17 cellular contexts compared by ENCODE assay signal in the genomic region with DNA sequence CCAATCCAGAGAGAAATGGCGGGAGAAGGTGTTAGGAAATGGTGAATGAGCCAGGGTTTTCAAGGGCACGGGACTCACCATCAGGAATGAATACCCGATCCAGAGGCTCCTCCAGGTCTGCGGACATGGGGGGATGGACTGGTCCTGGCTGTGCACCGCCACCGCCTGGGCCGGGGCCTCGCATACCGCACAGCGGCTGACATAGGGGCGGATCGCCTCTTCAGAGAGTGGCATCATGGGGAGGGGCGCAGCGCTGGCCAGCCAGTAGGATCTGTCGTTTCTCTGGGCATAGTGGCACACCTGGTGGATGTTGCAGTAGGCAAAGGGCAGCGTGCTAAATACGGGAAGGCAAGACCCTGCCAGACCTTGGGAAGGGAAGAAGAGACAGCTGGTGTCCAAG.
DNase-seq lines count a peak whose midpoint lies in the region; ATAC-seq and TF ChIP-seq lines count a peak whose summit lies in the region.
"Had no signal": no experiment of that assay in that cellular context is flagged by ENCODE, and none has a peak within 500 bp of the region (broad histone marks: within the 10 kb centered on the region; RNA-seq: fewer than 3 reads in every experiment).

No MANE protein-coding gene starts in this region.

- H3K27me3 ChIP-seq in neural cell (ENCODE audit: insufficient read depth, low read depth, low read length), result no peaks in the 10 kb centered on the region
- H3K27me3 ChIP-seq: BLaER1 treated with 17β-estradiol and CSF1 and Interleukin-3, amounts not matched to agents 10 nM and 100 nM had no signal

- no peaks in the 10 kb centered on the region for H3K4me1 Mint-ChIP-seq in stimulated activated naive CD8-positive, alpha-beta T cell treated with anti-CD3 and anti-CD28 coated beads, Interleukin-15, amount 100 ng/mL, for 72 hours
- no peaks in the 10 kb centered on the region for H3K4me1 Mint-ChIP-seq in chondrocyte (ENCODE audit: low read depth)

- no peaks in the 10 kb centered on the region for H3K36me3 ChIP-seq in neural cell (ENCODE audit: insufficient read depth, low read length)
- H3K36me3 ChIP-seq: BLaER1 treated with 17β-estradiol and CSF1 and Interleukin-3, amounts not matched to agents 10 nM and 100 nM; HAP-1 had no signal

- H3K9ac ChIP-seq in neural cell (ENCODE audit: low read length), result peak overlapping the region; percentile 55
- H3K9ac ChIP-seq: BLaER1 treated with 17β-estradiol and CSF1 and Interleukin-3, amounts not matched to agents 10 nM and 100 nM had no signal

- H3K27me3 Mint-ChIP-seq in stimulated activated naive CD8-positive, alpha-beta T cell treated with anti-CD3 and anti-CD28 coated beads, Interleukin-15, amount 100 ng/mL, for 72 hours, result no peaks in the 10 kb centered on the region
- H3K27me3 Mint-ChIP-seq in chondrocyte (ENCODE audit: low read depth), result no peaks in the 10 kb centered on the region

- H3K36me3 Mint-ChIP-seq in chondrocyte (ENCODE audit: low read depth), result no peaks in the 10 kb centered on the region
- H3K36me3 Mint-ChIP-seq: CD8-positive, alpha-beta T cell had no signal

- no peak overlapping the region for H2AFZ ChIP-seq in neural cell (ENCODE audit: low read depth, low read length)

- H3K4me2 ChIP-seq in neural cell (ENCODE audit: low read length), result no peak overlapping the region
- H3K4me2 ChIP-seq: BLaER1 treated with 17β-estradiol and CSF1 and Interleukin-3, amounts not matched to agents 10 nM and 100 nM had no signal

- peaks cover 0 to 17% of the 10 kb centered on the region in 2 donors for H3K9me3 Mint-ChIP-seq in stimulated activated naive CD8-positive, alpha-beta T cell treated with anti-CD3 and anti-CD28 coated beads, Interleukin-15, amount 100 ng/mL, for 72 hours
- peaks cover 3% of the 10 kb centered on the region for H3K9me3 Mint-ChIP-seq in chondrocyte (ENCODE audit: low read depth)
- H3K9me3 Mint-ChIP-seq: CD8-positive, alpha-beta T cell had no signal

- peak; percentile 36 for ATAC-seq in stimulated activated naive CD8-positive, alpha-beta T cell treated with anti-CD3 and anti-CD28 coated beads, Interleukin-15, amount 100 ng/mL, for 72 hours
- ATAC-seq in stimulated activated naive CD8-positive, alpha-beta T cell treated with anti-CD3 and anti-CD28 coated beads, Interleukin-15, Interleukin-2, amounts not matched to agents 100 U/mL and 50 U/mL, for 24 hours, result no peak
- no peak for ATAC-seq in HG02610 (IDR thresholded peaks at IDR 0.05; ENCODE audit: unreplicated experiment)
- ATAC-seq: CD8-positive, alpha-beta T cell had no signal

- peak overlapping the region; percentile 92 for H3K27ac ChIP-seq in neural cell (ENCODE audit: low read length)
- H3K27ac ChIP-seq: BLaER1 treated with 17β-estradiol and CSF1 and Interleukin-3, amounts not matched to agents 10 nM and 100 nM; HL-60 had no signal

- H3K4me3 ChIP-seq in neural cell (ENCODE audit: low read length), result no peak overlapping the region
- H3K4me3 ChIP-seq: BLaER1 treated with 17β-estradiol and CSF1 and Interleukin-3, amounts not matched to agents 10 nM and 100 nM; HAP-1 had no signal

- TF ChIP-seq RAD21 in neural cell (conservative IDR thresholded peaks at IDR 0.05), result no peak

- no peak for DNase-seq in stimulated activated naive CD8-positive, alpha-beta T cell treated with anti-CD3 and anti-CD28 coated beads, Interleukin-15, amount 100 ng/mL, for 72 hours
- DNase-seq in stimulated activated naive CD8-positive, alpha-beta T cell treated with anti-CD3 and anti-CD28 coated beads, Interleukin-15, Interleukin-2, amounts not matched to agents 100 U/mL and 50 U/mL, for 24 hours, result no peak
- DNase-seq in chondrocyte (ENCODE audit: low spot score) (peak; percentile 81), NCI-H345 (lab: John Stamatoyannopoulos, UW) (no peak), NCI-H748 treated with DMSO at 0.1 percent for 48 hours (lab: John Stamatoyannopoulos, UW) (no peak)
- DNase-seq: 8988T; Calu3; CD8-positive, alpha-beta T cell; DMS79 treated with DMSO at 0.1 percent for 48 hours; GF-D8; GOT3; IMR-90 had no signal

- H3K27ac Mint-ChIP-seq in stimulated activated naive CD8-positive, alpha-beta T cell treated with anti-CD3 and anti-CD28 coated beads, Interleukin-15, amount 100 ng/mL, for 72 hours, result no peak overlapping the region
- H3K27ac Mint-ChIP-seq in chondrocyte (ENCODE audit: unreplicated experiment), result no peak overlapping the region
- H3K27ac Mint-ChIP-seq: CD8-positive, alpha-beta T cell had no signal

- TF ChIP-seq EP300 in neural cell (conservative IDR thresholded peaks at IDR 0.05; ENCODE audit: poor library complexity, severe bottlenecking), result no peak

- no peak for TF ChIP-seq CTCF in chondrocyte (IDR thresholded peaks at IDR 0.05)
- no peak for TF ChIP-seq CTCF in neural cell (IDR thresholded peaks at IDR 0.05; ENCODE audit: poor library complexity, severe bottlenecking)

- no peaks in the 10 kb centered on the region for H3K9me2 ChIP-seq in neural cell (ENCODE audit: insufficient read depth, low read length)

- no peak overlapping the region for H3K4me3 Mint-ChIP-seq in stimulated activated naive CD8-positive, alpha-beta T cell treated with anti-CD3 and anti-CD28 coated beads, Interleukin-15, amount 100 ng/mL, for 72 hours
- H3K4me3 Mint-ChIP-seq in chondrocyte (ENCODE audit: unreplicated experiment), result no peak overlapping the region
- H3K4me3 Mint-ChIP-seq: CD8-positive, alpha-beta T cell had no signal

- H3K9me3 ChIP-seq in neural cell (ENCODE audit: low read length), result no peaks in the 10 kb centered on the region
- H3K9me3 ChIP-seq: BLaER1 treated with 17β-estradiol and CSF1 and Interleukin-3, amounts not matched to agents 10 nM and 100 nM; HAP-1 had no signal

- peaks cover 7% of the 10 kb centered on the region for H3F3A ChIP-seq in neural cell (ENCODE audit: insufficient read depth, low read length, poor library complexity, severe bottlenecking)

- H3K79me2 ChIP-seq in neural cell (replicated peaks; ENCODE audit: insufficient read depth, low read length), result no peaks in the 10 kb centered on the region

- no peaks in the 10 kb centered on the region for H4K20me1 ChIP-seq in neural cell (ENCODE audit: insufficient read depth)
- H4K20me1 ChIP-seq: BLaER1 treated with 17β-estradiol and CSF1 and Interleukin-3, amounts not matched to agents 10 nM and 100 nM had no signal

TF ChIP-seq in neural cell, 6 proteins besides CTCF, POLR2A, EP300 and RAD21:
- TF ChIP-seq EZH2 (IDR thresholded peaks at IDR 0.05; ENCODE audit: borderline replicate concordance, insufficient read depth, low read length, poor library complexity, severe bottlenecking) (no peak), TAF1 (IDR thresholded peaks at IDR 0.05; ENCODE audit: low read depth) (no peak), SMC3 (conservative IDR thresholded peaks at IDR 0.05; ENCODE audit: poor library complexity) (no peak), POLR2AphosphoS5 (IDR thresholded peaks at IDR 0.05) (no peak), MXI1 (conservative IDR thresholded peaks at IDR 0.05; ENCODE audit: poor library complexity, severe bottlenecking) (no peak)
- TF ChIP-seq, protein P1, sequence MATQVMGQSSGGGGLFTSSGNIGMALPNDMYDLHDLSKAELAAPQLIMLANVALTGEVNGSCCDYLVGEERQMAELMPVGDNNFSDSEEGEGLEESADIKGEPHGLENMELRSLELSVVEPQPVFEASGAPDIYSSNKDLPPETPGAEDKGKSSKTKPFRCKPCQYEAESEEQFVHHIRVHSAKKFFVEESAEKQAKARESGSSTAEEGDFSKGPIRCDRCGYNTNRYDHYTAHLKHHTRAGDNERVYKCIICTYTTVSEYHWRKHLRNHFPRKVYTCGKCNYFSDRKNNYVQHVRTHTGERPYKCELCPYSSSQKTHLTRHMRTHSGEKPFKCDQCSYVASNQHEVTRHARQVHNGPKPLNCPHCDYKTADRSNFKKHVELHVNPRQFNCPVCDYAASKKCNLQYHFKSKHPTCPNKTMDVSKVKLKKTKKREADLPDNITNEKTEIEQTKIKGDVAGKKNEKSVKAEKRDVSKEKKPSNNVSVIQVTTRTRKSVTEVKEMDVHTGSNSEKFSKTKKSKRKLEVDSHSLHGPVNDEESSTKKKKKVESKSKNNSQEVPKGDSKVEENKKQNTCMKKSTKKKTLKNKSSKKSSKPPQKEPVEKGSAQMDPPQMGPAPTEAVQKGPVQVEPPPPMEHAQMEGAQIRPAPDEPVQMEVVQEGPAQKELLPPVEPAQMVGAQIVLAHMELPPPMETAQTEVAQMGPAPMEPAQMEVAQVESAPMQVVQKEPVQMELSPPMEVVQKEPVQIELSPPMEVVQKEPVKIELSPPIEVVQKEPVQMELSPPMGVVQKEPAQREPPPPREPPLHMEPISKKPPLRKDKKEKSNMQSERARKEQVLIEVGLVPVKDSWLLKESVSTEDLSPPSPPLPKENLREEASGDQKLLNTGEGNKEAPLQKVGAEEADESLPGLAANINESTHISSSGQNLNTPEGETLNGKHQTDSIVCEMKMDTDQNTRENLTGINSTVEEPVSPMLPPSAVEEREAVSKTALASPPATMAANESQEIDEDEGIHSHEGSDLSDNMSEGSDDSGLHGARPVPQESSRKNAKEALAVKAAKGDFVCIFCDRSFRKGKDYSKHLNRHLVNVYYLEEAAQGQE (IDR thresholded peaks at IDR 0.05; ENCODE audit: borderline replicate concordance), result no peak
